Comparison of ENCODE assay signal across 9 cellular contexts in the genomic region with DNA sequence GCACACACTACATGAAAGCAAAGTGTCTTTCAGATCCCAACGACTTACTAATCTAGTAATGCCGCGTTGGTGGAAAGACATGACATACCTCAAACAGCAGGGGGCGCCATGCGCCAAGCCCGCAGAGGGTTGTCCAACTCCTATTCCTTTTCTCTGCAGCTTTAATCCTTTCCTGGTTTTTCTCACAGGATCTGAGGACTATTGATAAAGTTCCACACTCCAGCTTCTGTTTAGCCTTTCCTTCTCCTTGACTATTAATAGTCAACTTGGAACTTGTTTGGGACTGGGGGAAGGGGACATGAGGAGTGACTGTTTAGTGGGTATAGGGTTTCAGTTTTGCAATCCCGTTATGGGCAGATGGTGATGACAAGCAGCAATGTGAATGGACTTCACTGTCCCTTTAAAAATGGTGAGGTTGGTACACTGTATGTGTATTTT.
DNase-seq lines count a peak whose midpoint lies in the region; ATAC-seq and TF ChIP-seq lines count a peak whose summit lies in the region.
"Had no signal": no experiment of that assay in that cellular context is flagged by ENCODE, and none has a peak within 500 bp of the region (broad histone marks: within the 10 kb centered on the region; RNA-seq: fewer than 3 reads in every experiment).

No MANE protein-coding gene starts in this region.

- no peak overlapping the region for H3K27ac ChIP-seq in parathyroid adenoma

- H3K27ac Mint-ChIP-seq in type B pancreatic cell: peak overlapping the region; percentile 66
- H3K27ac Mint-ChIP-seq: T-helper 1 cell treated with Interleukin-12 subunit alpha and Interleukin-12 subunit beta and Interleukin-4 antibody, amounts not matched to agents 30 μg/mL and 1 μg/mL, for 36 hours had no signal

- no peak overlapping the region for H3K9ac ChIP-seq in parathyroid adenoma

- no peak overlapping the region for H3K4me2 ChIP-seq in parathyroid adenoma (ENCODE audit: low read length)

- peak; percentile 97 for TF ChIP-seq CTCF in parathyroid adenoma (IDR thresholded peaks at IDR 0.05)
- TF ChIP-seq CTCF in type B pancreatic cell (conservative IDR thresholded peaks at IDR 0.05): peak; percentile 99

- H3K79me2 ChIP-seq in parathyroid adenoma: peaks cover 9% of the 10 kb centered on the region

- H2AFZ ChIP-seq in parathyroid adenoma: peak overlapping the region; percentile 22

- peaks cover 25% of the 10 kb centered on the region for H3K4me1 Mint-ChIP-seq in type B pancreatic cell (ENCODE audit: unreplicated experiment)

- no peaks in the 10 kb centered on the region for H3K27me3 Mint-ChIP-seq in type B pancreatic cell

- ATAC-seq in GM21423 (IDR thresholded peaks at IDR 0.05; ENCODE audit: unreplicated experiment): peak; percentile 60

- no peak overlapping the region for H3K4me3 ChIP-seq in MG63
- H3K4me3 ChIP-seq in parathyroid adenoma (ENCODE audit: low read depth, low read length): no peak overlapping the region

- no peaks in the 10 kb centered on the region for H3K9me3 Mint-ChIP-seq in type B pancreatic cell
- H3K9me3 Mint-ChIP-seq: T-helper 1 cell treated with Interleukin-12 subunit alpha and Interleukin-12 subunit beta and Interleukin-4 antibody, amounts not matched to agents 30 μg/mL and 1 μg/mL, for 36 hours had no signal

- H3K27me3 ChIP-seq in MG63: no peaks in the 10 kb centered on the region
- no peaks in the 10 kb centered on the region for H3K27me3 ChIP-seq in parathyroid adenoma (ENCODE audit: control insufficient read depth, insufficient read depth, low read length)

- H3K36me3 ChIP-seq in MG63: no peaks in the 10 kb centered on the region; the same call in 1 of the 2 replicates
- no peaks in the 10 kb centered on the region for H3K36me3 ChIP-seq in parathyroid adenoma (ENCODE audit: control insufficient read depth, insufficient read depth, low read length)

- H3K36me3 Mint-ChIP-seq in type B pancreatic cell: peaks cover 12% of the 10 kb centered on the region

- DNase-seq in CMK (ENCODE audit: low read depth) (peak; percentile 54), MG63 (peak; percentile 72), SHP77 treated with DMSO at 0.1 percent for 48 hours (lab: John Stamatoyannopoulos, UW) (peak; percentile 91), globus pallidus (ENCODE audit: low spot score) (peak; percentile 90), type B pancreatic cell (ENCODE audit: extremely low spot score, unreplicated experiment) (peak; percentile 83)
- DNase-seq in activated naive CD4-positive, alpha-beta T cell (lab: John Stamatoyannopoulos, UW): peak; percentile 24 to 64 (median 56)

- H3K9me3 ChIP-seq in MG63 (peaks cover 5% of the 10 kb centered on the region; the same call in 1 of the 2 replicates), parathyroid adenoma (ENCODE audit: control insufficient read depth, low read length) (no peaks in the 10 kb centered on the region)

- no peak overlapping the region for H3K4me3 Mint-ChIP-seq in type B pancreatic cell
- H3K4me3 Mint-ChIP-seq: T-helper 1 cell treated with Interleukin-12 subunit alpha and Interleukin-12 subunit beta and Interleukin-4 antibody, amounts not matched to agents 30 μg/mL and 1 μg/mL, for 36 hours had no signal

- peaks cover 7% of the 10 kb centered on the region for H3K4me1 ChIP-seq in parathyroid adenoma
